In the genomic region with DNA sequence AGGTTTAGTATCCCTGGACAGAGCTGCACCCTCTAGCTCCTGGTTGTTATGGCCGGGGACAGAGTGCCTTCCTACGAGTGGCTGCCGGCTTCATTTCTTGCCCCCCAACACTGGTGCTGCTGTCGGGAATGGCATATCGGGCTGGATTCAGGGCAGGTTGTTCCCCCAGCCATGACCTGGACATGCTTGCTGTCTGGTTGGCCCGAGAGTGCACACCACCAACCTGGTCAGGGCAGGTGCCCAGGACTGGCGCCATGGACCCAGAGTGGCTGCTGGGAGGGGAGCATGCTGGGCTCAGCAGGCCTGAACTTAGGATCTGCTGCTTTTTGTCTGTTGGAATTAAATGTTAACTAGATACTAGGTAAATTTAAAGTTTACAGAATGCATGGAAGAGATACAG, we compare ENCODE assay signal across 16 cellular contexts. TPM values are rescaled to one million over a fixed set of nuclear protein-coding genes. Genes with fewer than 3 reads are reported as not detected.
DNase-seq lines count a peak whose midpoint lies in the region; ATAC-seq and TF ChIP-seq lines count a peak whose summit lies in the region.
"Had no signal": no experiment of that assay in that cellular context is flagged by ENCODE, and none has a peak within 500 bp of the region (broad histone marks: within the 10 kb centered on the region; RNA-seq: fewer than 3 reads in every experiment).

No MANE protein-coding gene starts in this region.

- H3K4me3 ChIP-seq in left ventricle myocardium inferior (no peak overlapping the region), rectal smooth muscle tissue (ENCODE audit: low read length) (no peak overlapping the region)

- H3K9ac ChIP-seq in rectal smooth muscle tissue (ENCODE audit: low read length): no peak overlapping the region

- H3K9me3 Mint-ChIP-seq in memory B cell: no peaks in the 10 kb centered on the region
- H3K9me3 Mint-ChIP-seq: CD8-positive, alpha-beta T cell had no signal

- H3K27ac ChIP-seq in left ventricle myocardium inferior (replicated peaks): peak overlapping the region; percentile 34
- peak overlapping the region; percentile 46 for H3K27ac ChIP-seq in rectal smooth muscle tissue (ENCODE audit: low read depth, low read length)
- H3K27ac ChIP-seq in substantia nigra (ENCODE audit: low read depth, low read length, poor library complexity, severe bottlenecking): no peak overlapping the region
- H3K27ac ChIP-seq: 22Rv1, HL-60 had no signal

- peak overlapping the region; percentile 25 for H3K27ac Mint-ChIP-seq in memory B cell
- H3K27ac Mint-ChIP-seq: CD8-positive, alpha-beta T cell had no signal

- no peak for DNase-seq in left ventricle myocardium inferior
- DNase-seq in Right ventricle myocardium inferior (ENCODE audit: missing footprints): no peak
- DNase-seq in memory B cell (ENCODE audit: low spot score in 2 of 2): no peak
- no peak for DNase-seq in substantia nigra (lab: John Stamatoyannopoulos, UW)
- no peak for DNase-seq in NCI-H226
- DNase-seq: CD8-positive, alpha-beta T cell; COR-L47; DND-41; GDM1 had no signal

- peaks cover 26% of the 10 kb centered on the region for H3K36me3 Mint-ChIP-seq in memory B cell

- H3K27me3 Mint-ChIP-seq in memory B cell: no peaks in the 10 kb centered on the region

- no peaks in the 10 kb centered on the region for H3K9me3 ChIP-seq in left ventricle myocardium inferior (replicated peaks)

- ATAC-seq in Right ventricle myocardium inferior (no peak), memory B cell (ENCODE audit: low read depth) (no peak), GM18867 (IDR thresholded peaks at IDR 0.05; ENCODE audit: unreplicated experiment) (no peak), HG02981 (IDR thresholded peaks at IDR 0.05; ENCODE audit: unreplicated experiment) (no peak)
- ATAC-seq: CD8-positive, alpha-beta T cell; HCT116 had no signal

- H3K27me3 ChIP-seq in left ventricle myocardium inferior (ENCODE audit: low read depth) (no peaks in the 10 kb centered on the region), rectal smooth muscle tissue (ENCODE audit: control insufficient read depth, insufficient read depth, low read length) (no peaks in the 10 kb centered on the region)

- peaks cover 35% of the 10 kb centered on the region for H3K4me1 Mint-ChIP-seq in memory B cell

- intact Hi-C loops in left ventricle myocardium inferior (cut with micrococcal nuclease) (no loop called here), Right ventricle myocardium inferior (cut with DNase I) (no loop called here)

- no peak overlapping the region for H3K4me3 Mint-ChIP-seq in memory B cell
- H3K4me3 Mint-ChIP-seq: CD14-positive monocyte; CD8-positive, alpha-beta T cell had no signal

- TF ChIP-seq CTCF in left ventricle myocardium inferior (IDR thresholded peaks at IDR 0.05; ENCODE audit: borderline replicate concordance): no peak

- H3K36me3 ChIP-seq in left ventricle myocardium inferior: peaks cover 13% of the 10 kb centered on the region
- peaks cover 5% of the 10 kb centered on the region for H3K36me3 ChIP-seq in rectal smooth muscle tissue (ENCODE audit: control insufficient read depth, insufficient read depth, low read length)

- H3K4me1 ChIP-seq in left ventricle myocardium inferior: peaks cover 39% of the 10 kb centered on the region
- peaks cover 15% of the 10 kb centered on the region for H3K4me1 ChIP-seq in rectal smooth muscle tissue (ENCODE audit: control insufficient read depth, insufficient read depth, low read length)

RNA-seq across cellular contexts. Expression of a gene that starts 21.8 kb away (rescaled TPM):
- 21.9 TPM for total RNA-seq in left ventricle myocardium inferior
- total RNA-seq in Right ventricle myocardium inferior: 18.7 TPM

RNA-seq across cellular contexts. Expression of a gene that starts 36.4 kb away (rescaled TPM):
- total RNA-seq in left ventricle myocardium inferior: 17.6 TPM
- 16.5 TPM for total RNA-seq in Right ventricle myocardium inferior
